1 cellular context compared by ENCODE assay signal in the genomic region with DNA sequence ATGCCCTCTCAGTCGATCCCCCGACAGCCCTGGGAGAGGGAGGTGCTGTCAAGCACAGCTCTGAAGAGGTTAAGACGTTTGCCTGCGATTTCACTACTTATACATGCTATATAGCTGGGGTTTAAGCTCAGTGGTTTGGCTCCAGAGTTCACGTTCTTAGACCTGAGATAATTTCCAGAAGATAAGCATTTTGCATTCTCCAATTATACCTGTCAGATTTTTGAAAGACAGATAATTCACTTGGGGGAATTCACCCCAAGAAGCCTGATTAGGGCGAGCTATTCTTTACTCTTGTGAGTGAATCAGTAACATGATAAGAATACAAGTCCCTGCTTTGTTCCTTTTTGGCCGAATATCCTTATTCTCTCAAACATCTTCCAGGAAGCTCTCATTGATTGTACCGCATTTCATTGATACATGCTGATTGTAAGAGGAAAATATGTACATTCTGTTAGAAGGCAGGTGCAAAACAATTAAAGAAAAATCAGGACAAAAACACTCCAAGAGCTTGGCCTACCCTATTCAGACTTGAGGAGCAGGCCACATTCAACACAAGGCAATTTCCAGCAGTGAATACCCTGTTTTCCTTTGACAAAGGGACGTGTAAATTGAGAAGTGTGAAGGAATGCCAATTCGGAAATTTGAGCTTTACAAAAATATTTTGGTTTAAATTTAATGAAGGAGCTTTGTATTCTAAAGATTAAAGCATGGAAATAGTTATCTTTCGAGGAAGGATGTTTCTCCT.
TF ChIP-seq lines count a peak whose summit lies in the region.

No MANE protein-coding gene starts in this region.

TF ChIP-seq in H1, 55 proteins besides CTCF, POLR2A, EP300 and RAD21:
- TF ChIP-seq SP1 (IDR thresholded peaks at IDR 0.05; ENCODE audit: low read depth, low read length) (no peak), RNF2 (IDR thresholded peaks at IDR 0.05; ENCODE audit: borderline replicate concordance, low read depth, low read length, missing control alignments, poor library complexity, severe bottlenecking) (no peak), SUZ12 (IDR thresholded peaks at IDR 0.05; ENCODE audit: low read length) (no peak), SIN3A (conservative IDR thresholded peaks at IDR 0.05 in 1 of 2, IDR thresholded peaks at IDR 0.05 in 1 of 2; ENCODE audit: low read depth in 1 of 2, low read length in 2 of 2) (no peak), TBP (IDR thresholded peaks at IDR 0.05; ENCODE audit: low read depth, low read length) (no peak), SP2 (IDR thresholded peaks at IDR 0.05; ENCODE audit: low read length) (no peak), NANOG (IDR thresholded peaks at IDR 0.05; ENCODE audit: insufficient read depth, low read depth, low read length, poor library complexity, severe bottlenecking) (no peak), EZH2 (IDR thresholded peaks at IDR 0.05; ENCODE audit: low read depth, low read length, severe bottlenecking) (no peak), YY1 (IDR thresholded peaks at IDR 0.05; ENCODE audit: low read depth, low read length) (no peak), CHD1 (IDR thresholded peaks at IDR 0.05; ENCODE audit: low read depth, low read length) (no peak), KDM1A (IDR thresholded peaks at IDR 0.05; ENCODE audit: borderline replicate concordance, low read length) (no peak)
- TF ChIP-seq, protein P1, sequence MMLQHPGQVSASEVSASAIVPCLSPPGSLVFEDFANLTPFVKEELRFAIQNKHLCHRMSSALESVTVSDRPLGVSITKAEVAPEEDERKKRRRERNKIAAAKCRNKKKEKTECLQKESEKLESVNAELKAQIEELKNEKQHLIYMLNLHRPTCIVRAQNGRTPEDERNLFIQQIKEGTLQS (IDR thresholded peaks at IDR 0.05; ENCODE audit: insufficient read depth, low read depth, low read length) = no peak
- TF ChIP-seq, protein P2, sequence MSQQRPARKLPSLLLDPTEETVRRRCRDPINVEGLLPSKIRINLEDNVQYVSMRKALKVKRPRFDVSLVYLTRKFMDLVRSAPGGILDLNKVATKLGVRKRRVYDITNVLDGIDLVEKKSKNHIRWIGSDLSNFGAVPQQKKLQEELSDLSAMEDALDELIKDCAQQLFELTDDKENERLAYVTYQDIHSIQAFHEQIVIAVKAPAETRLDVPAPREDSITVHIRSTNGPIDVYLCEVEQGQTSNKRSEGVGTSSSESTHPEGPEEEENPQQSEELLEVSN (IDR thresholded peaks at IDR 0.05) = no peak
- TF ChIP-seq, protein P3, sequence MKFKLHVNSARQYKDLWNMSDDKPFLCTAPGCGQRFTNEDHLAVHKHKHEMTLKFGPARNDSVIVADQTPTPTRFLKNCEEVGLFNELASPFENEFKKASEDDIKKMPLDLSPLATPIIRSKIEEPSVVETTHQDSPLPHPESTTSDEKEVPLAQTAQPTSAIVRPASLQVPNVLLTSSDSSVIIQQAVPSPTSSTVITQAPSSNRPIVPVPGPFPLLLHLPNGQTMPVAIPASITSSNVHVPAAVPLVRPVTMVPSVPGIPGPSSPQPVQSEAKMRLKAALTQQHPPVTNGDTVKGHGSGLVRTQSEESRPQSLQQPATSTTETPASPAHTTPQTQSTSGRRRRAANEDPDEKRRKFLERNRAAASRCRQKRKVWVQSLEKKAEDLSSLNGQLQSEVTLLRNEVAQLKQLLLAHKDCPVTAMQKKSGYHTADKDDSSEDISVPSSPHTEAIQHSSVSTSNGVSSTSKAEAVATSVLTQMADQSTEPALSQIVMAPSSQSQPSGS (IDR thresholded peaks at IDR 0.05; ENCODE audit: low read length) = no peak
